ENCODE assay signal across 8 cellular contexts in the genomic region with DNA sequence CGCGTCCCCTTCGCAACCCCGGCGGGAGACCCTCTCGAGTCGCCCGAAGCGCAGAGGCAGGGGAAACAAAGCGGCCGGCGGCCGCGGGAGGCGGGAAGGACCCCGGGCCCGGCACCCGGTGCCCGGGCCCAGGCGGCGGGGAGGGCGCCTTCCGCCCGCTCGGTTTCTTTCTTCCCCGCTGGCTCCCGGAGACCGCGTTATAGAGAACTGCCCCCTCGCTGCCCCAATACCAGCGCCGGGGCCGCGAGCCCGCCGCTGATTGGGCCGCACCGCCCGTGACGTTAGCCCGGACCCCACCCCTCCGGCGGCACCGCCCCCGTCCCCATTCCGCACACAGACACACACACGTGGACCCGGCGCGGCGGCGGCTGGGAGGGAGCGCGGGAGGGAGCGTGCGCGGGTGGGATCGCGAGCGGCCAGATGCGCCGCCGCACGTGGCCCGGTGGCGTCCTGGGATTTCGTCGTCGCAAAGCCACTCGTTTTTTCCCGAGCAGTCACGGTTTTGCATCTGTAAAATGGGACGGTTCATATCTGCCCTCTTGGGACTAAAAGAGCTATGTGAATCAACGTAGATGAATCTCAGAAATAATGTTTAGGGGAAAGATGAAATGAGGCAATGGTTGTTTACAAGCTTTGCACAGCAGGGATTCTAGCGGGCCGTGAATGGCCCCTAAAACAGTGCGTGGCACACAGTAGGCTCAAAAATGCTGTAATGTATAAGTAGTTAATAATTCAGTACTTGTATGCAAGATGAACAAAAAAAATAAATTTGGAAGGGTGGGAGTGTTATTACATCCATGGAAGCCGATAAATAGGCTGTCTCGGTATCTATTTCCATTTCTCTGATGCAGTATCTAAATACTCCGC. TPM values are rescaled to one million over a fixed set of nuclear protein-coding genes. Genes with fewer than 3 reads are reported as not detected.
DNase-seq lines count a peak whose midpoint lies in the region; ATAC-seq and TF ChIP-seq lines count a peak whose summit lies in the region.

Gene EPOP, minus strand, starts transcription at position 209 of the 867 bp plus-strand sequence. CDS start 462 bp downstream, outside the sequence.

- peak; percentile 92 to 94 for ATAC-seq in right cardiac atrium
- no peak for ATAC-seq in HG03565 (IDR thresholded peaks at IDR 0.05; ENCODE audit: unreplicated experiment)

- intact Hi-C loops in T-helper 1 cell treated with Interleukin-12 subunit alpha and Interleukin-12 subunit beta and Interleukin-4 antibody, amounts not matched to agents 30 ng/mL and 1 ng/mL, for 36 hours (cut with micrococcal nuclease) = loop anchor here (2.0 kb wide), 2 partner anchors 68 to 116 kb away; no protein-coding TSS in a partner anchor
- intact Hi-C loops in right cardiac atrium (cut with DNase I) = loop anchor here (5.0 to 10.0 kb wide), 4 partner anchors 57 to 168 kb away; partner anchors contain the start of gene CISD3 (in 2 of the 4)

- H3K27me3 ChIP-seq in right cardiac atrium (ENCODE audit: control insufficient read depth, insufficient read depth) = no peaks in the 10 kb centered on the region

- no peak within 1 kb of the TSS for H3K27ac ChIP-seq in right cardiac atrium (ENCODE audit: low read length)

- WGBS in right cardiac atrium = 4% methylated on average over 80 of the region's 80 CpGs

- peaks cover 2% of the 10 kb centered on the region for H3K4me1 ChIP-seq in right cardiac atrium (ENCODE audit: control insufficient read depth, insufficient read depth, low read length)

- DNase-seq in GF-D8 (lab: John Stamatoyannopoulos, UW) (peak; percentile 65), HFF-Myc (ENCODE audit: extremely low read depth, low read depth) (peak; percentile 43), NCI-H1436 (lab: John Stamatoyannopoulos, UW) (peak; percentile 93), amniotic epithelial cell (ENCODE audit: low read depth) (peak; percentile 68), right cardiac atrium (peak; percentile 92 to 95 (median 95)), renal cortical epithelial cell (ENCODE audit: low read depth) (peak; percentile 45)

- H3K4me3 ChIP-seq in HFF-Myc (replicated peaks; ENCODE audit: low read depth, low read length) = peak within 1 kb of the TSS; percentile 58
- H3K4me3 ChIP-seq in right cardiac atrium (ENCODE audit: low read length) = peak within 1 kb of the TSS; percentile 82

- H3K9me3 ChIP-seq in right cardiac atrium (ENCODE audit: control insufficient read depth, low read length) = no peaks in the 10 kb centered on the region

- no peak for TF ChIP-seq CTCF in HFF-Myc (IDR thresholded peaks at IDR 0.05; ENCODE audit: low read depth, low read length, missing control alignments)

RNA-seq across cellular contexts. Expression of gene EPOP, which starts in this region (rescaled TPM):
- total RNA-seq in T-helper 1 cell treated with Interleukin-12 subunit alpha and Interleukin-12 subunit beta and Interleukin-4 antibody, amounts not matched to agents 30 ng/mL and 1 ng/mL, for 36 hours = 16.1 and 16.5 TPM in 2 replicates
- total RNA-seq in right cardiac atrium (1 to 10 TPM in 3 of 4 donors, under 1 TPM in 1; 0.91 to 2.9 (median 1.7) TPM), renal cortical epithelial cell (2.1 and 2.6 TPM in 2 replicates)
- 2.1 TPM for polyA plus RNA-seq in right cardiac atrium

Comparison
In these comparisons a context has a peak if more than half of its experiments do, and no peak if none do; other contexts are left out.
1. DNase-seq: peak in every context shown above with its lines; median percentile 95 in right cardiac atrium; 93 in NCI-H1436; 68 in amniotic epithelial cell; 65 in GF-D8; 45 in renal cortical epithelial cell; 43 in HFF-Myc.